ENCODE assay signal across 12 cellular contexts in the genomic region with DNA sequence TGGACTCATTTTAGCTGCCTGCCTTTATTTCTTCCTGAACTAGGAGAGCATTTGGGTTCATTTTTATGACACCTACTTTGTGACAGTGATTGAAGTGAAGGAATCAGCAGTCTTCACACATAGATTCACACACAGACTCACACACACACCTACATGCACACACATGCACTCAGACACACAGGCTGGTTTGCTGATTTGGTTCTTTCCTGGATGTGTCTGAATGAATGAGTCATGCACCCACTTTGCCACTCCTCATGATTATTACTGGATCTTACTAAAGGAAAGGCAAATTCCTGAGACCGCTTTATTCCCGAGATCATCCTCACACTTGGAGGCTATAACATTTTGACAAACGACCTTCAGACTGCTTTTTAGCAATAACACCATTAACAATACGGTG.
A peak's percentile ranks its signal among the peaks of the same experiment; 100 is the strongest.
DNase-seq lines count a peak whose midpoint lies in the region; ATAC-seq and TF ChIP-seq lines count a peak whose summit lies in the region.
"Had no signal": no experiment of that assay in that cellular context is flagged by ENCODE, and none has a peak within 500 bp of the region (broad histone marks: within the 10 kb centered on the region; RNA-seq: fewer than 3 reads in every experiment).

No MANE protein-coding gene starts in this region.

- H3K36me3 ChIP-seq in gastroesophageal sphincter: no peaks in the 10 kb centered on the region
- H3K36me3 ChIP-seq: BLaER1 had no signal

- CTCF ChIA-PET in RWPE1 (lab: Yijun Ruan, JAX): no interaction called here

- no peak for TF ChIP-seq EP300 in gastroesophageal sphincter (IDR thresholded peaks at IDR 0.05)

- H3K27ac ChIP-seq in RWPE1: no peak overlapping the region
- H3K27ac ChIP-seq in gastroesophageal sphincter: no peak overlapping the region
- H3K27ac ChIP-seq: BLaER1, psoas muscle had no signal

- POLR2A ChIA-PET in RWPE1 (lab: Yijun Ruan, JAX; ENCODE audit: low non-redundant PET): no interaction called here

- no peaks in the 10 kb centered on the region for H3K9me3 ChIP-seq in gastroesophageal sphincter
- H3K9me3 ChIP-seq: psoas muscle had no signal

- no peak overlapping the region for H3K4me3 ChIP-seq in gastroesophageal sphincter
- H3K4me3 ChIP-seq: BLaER1, psoas muscle had no signal

- TF ChIP-seq CTCF in RWPE1 (conservative IDR thresholded peaks at IDR 0.05; ENCODE audit: low read depth): no peak
- TF ChIP-seq CTCF in omental fat pad (IDR thresholded peaks at IDR 0.05): no peak
- TF ChIP-seq CTCF in gastroesophageal sphincter (IDR thresholded peaks at IDR 0.05): no peak

- H3K4me1 ChIP-seq in gastroesophageal sphincter: no peaks in the 10 kb centered on the region
- H3K4me1 ChIP-seq: BLaER1, psoas muscle had no signal

- TF ChIP-seq POLR2A in gastroesophageal sphincter (IDR thresholded peaks at IDR 0.05): no peak

- WGBS in gastroesophageal sphincter (ENCODE audit: low coverage in 1 of 2), 2 donors: 17 to 35% methylated on average over 2 to 4 of the region's 4 CpGs

- ATAC-seq in omental fat pad (ENCODE audit: low FRiP score) (peak; percentile 83), gastroesophageal sphincter (no peak), GM18517 (IDR thresholded peaks at IDR 0.05; ENCODE audit: unreplicated experiment) (no peak)
- ATAC-seq: effector memory CD8-positive, alpha-beta T cell; psoas muscle had no signal

- DNase-seq in EL: peak; percentile 63
- peak; percentile 84 for DNase-seq in RWPE1 (ENCODE audit: low spot score)
- DNase-seq in fibroblast of gingiva (ENCODE audit: low read depth): peak; percentile 8
- DNase-seq in omental fat pad (ENCODE audit: low spot score): no peak
- no peak for DNase-seq in KG1 (lab: John Stamatoyannopoulos, UW)
- no peak for DNase-seq in RPMI8226
- DNase-seq: activated CD4-positive, CD25-positive, alpha-beta regulatory T cell treated with anti-CD3 and anti-CD28 coated beads, Interleukin-2, amount 50 U/mL, for 72 hours; effector memory CD8-positive, alpha-beta T cell; psoas muscle had no signal

- H3K27me3 ChIP-seq in gastroesophageal sphincter: no peaks in the 10 kb centered on the region
- H3K27me3 ChIP-seq: BLaER1 had no signal

Comparison
In these comparisons a context has a peak if more than half of its experiments do, and no peak if none do; other contexts are left out.
1. DNase-seq: peak in EL (single experiment), RWPE1 (single experiment) and fibroblast of gingiva (single experiment); none in omental fat pad (single experiment), KG1 (single experiment) and RPMI8226 (single experiment).